1 cellular context compared by ENCODE assay signal in genomic region chr3:52688266-52688665, GRCh38.
TF ChIP-seq lines count a peak whose summit lies in the region.

No MANE protein-coding gene starts in this region.

TF ChIP-seq in WTC11, 78 proteins besides CTCF, POLR2A, EP300 and RAD21 (continued from another document):
- TF ChIP-seq PRDM15 (CRISPR knock-in tag; IDR thresholded peaks at IDR 0.05) (no peak), ZNF532 (CRISPR knock-in tag; IDR thresholded peaks at IDR 0.05; ENCODE audit: borderline replicate concordance) (no peak), RORB (CRISPR knock-in tag; IDR thresholded peaks at IDR 0.05) (no peak), ELF4 (CRISPR knock-in tag; IDR thresholded peaks at IDR 0.05; ENCODE audit: low read depth) (no peak), GRHL2 (CRISPR knock-in tag; IDR thresholded peaks at IDR 0.05; ENCODE audit: insufficient replicate concordance, severe bottlenecking) (no peak), PREB (CRISPR knock-in tag; IDR thresholded peaks at IDR 0.05; ENCODE audit: borderline replicate concordance) (no peak), MYBL2 (CRISPR knock-in tag; IDR thresholded peaks at IDR 0.05) (no peak), E2F5 (CRISPR knock-in tag; IDR thresholded peaks at IDR 0.05) (no peak), ZNF317 (CRISPR knock-in tag; IDR thresholded peaks at IDR 0.05; ENCODE audit: borderline replicate concordance, low read depth) (no peak)
